Comparison of ENCODE assay signal across 18 cellular contexts in genomic region chr10:558891-559766, GRCh38.
"Had no signal": no experiment of that assay in that cellular context is flagged by ENCODE, and none has a peak within 500 bp of the region (broad histone marks: within the 10 kb centered on the region; RNA-seq: fewer than 3 reads in every experiment).

No MANE protein-coding gene starts in this region.

- H3K4me1 Mint-ChIP-seq: activated naive CD8-positive, alpha-beta T cell treated with anti-CD3 and anti-CD28 coated beads, Interleukin-2, amount 10 ng/mL, durations not matched to agents 7 days and 5 days had no signal

- H3K27ac Mint-ChIP-seq: activated CD4-positive, alpha-beta T cell treated with anti-CD3 and anti-CD28 coated beads, Interleukin-2, amount 10 ng/mL, durations not matched to agents 7 days and 5 days; activated naive CD8-positive, alpha-beta T cell treated with anti-CD3 and anti-CD28 coated beads, Interleukin-2, amount 10 ng/mL, durations not matched to agents 7 days and 5 days; activated T-helper 1 cell treated with anti-CD3 and anti-CD28 coated beads, Interleukin-12 subunit alpha, Interleukin-12 subunit beta, Interleukin-2, Interleukin-4 antibody, amounts not matched to agents 30 ng/mL and 10 ng/mL and 1 ng/mL, durations not matched to agents 14 hours and 24 hours and 36 hours; memory B cell; natural killer cell; stimulated activated naive CD8-positive, alpha-beta T cell treated with anti-CD3 and anti-CD28 coated beads, Interleukin-15, Interleukin-2, amounts not matched to agents 100 ng/mL and 50 ng/mL, for 24 hours; T-helper 2 cell treated with Interferon-gamma antibody and Interleukin-4, amounts not matched to agents 5 μg/mL and 100 μg/mL, for 36 hours had no signal

- ATAC-seq: left ventricle myocardium superior, natural killer cell had no signal

- H3K36me3 Mint-ChIP-seq: activated naive CD8-positive, alpha-beta T cell treated with anti-CD3 and anti-CD28 coated beads, Interleukin-2, amount 10 ng/mL, durations not matched to agents 7 days and 5 days; memory B cell; natural killer cell had no signal

- H3K27ac ChIP-seq: epithelial cell of prostate, suprapubic skin, upper lobe of left lung had no signal

- H3K9me3 Mint-ChIP-seq: activated naive CD8-positive, alpha-beta T cell treated with anti-CD3 and anti-CD28 coated beads, Interleukin-2, amount 10 ng/mL, durations not matched to agents 7 days and 5 days; activated T-helper 1 cell treated with anti-CD3 and anti-CD28 coated beads, Interleukin-12 subunit alpha, Interleukin-12 subunit beta, Interleukin-2, Interleukin-4 antibody, amounts not matched to agents 30 ng/mL and 10 ng/mL and 1 ng/mL, durations not matched to agents 14 hours and 24 hours and 36 hours; natural killer cell; T-helper 2 cell treated with Interferon-gamma antibody and Interleukin-4, amounts not matched to agents 5 μg/mL and 100 μg/mL, for 36 hours had no signal

- H3K4me3 ChIP-seq: suprapubic skin, upper lobe of left lung had no signal

- DNase-seq: activated CD4-positive, alpha-beta T cell treated with anti-CD3 and anti-CD28 coated beads, Interleukin-2, amount 10 ng/mL, durations not matched to agents 7 days and 5 days; activated CD8-positive, alpha-beta memory T cell treated with anti-CD3 and anti-CD28 coated beads for 24 hours; activated naive CD4-positive, alpha-beta T cell; activated naive CD8-positive, alpha-beta T cell treated with anti-CD3 and anti-CD28 coated beads, Interleukin-2, amount 10 ng/mL, durations not matched to agents 7 days and 5 days; anterior cingulate cortex; effector memory CD4-positive, alpha-beta T cell; kidney glomerular epithelial cell; left ventricle myocardium superior; natural killer cell; right cardiac atrium; small intestine; upper lobe of left lung had no signal

- H3K4me1 ChIP-seq: suprapubic skin had no signal

- H3K36me3 ChIP-seq: suprapubic skin, upper lobe of left lung had no signal

- H3K27me3 Mint-ChIP-seq: activated CD4-positive, alpha-beta T cell treated with anti-CD3 and anti-CD28 coated beads, Interleukin-2, amount 10 ng/mL, durations not matched to agents 7 days and 5 days; activated naive CD8-positive, alpha-beta T cell treated with anti-CD3 and anti-CD28 coated beads, Interleukin-2, amount 10 ng/mL, durations not matched to agents 7 days and 5 days had no signal

- H3K27me3 ChIP-seq: suprapubic skin, upper lobe of left lung had no signal

- H3K4me3 Mint-ChIP-seq: activated CD4-positive, alpha-beta T cell treated with anti-CD3 and anti-CD28 coated beads, Interleukin-2, amount 10 ng/mL, durations not matched to agents 7 days and 5 days; activated naive CD8-positive, alpha-beta T cell treated with anti-CD3 and anti-CD28 coated beads, Interleukin-2, amount 10 ng/mL, durations not matched to agents 7 days and 5 days; activated T-helper 1 cell treated with anti-CD3 and anti-CD28 coated beads, Interleukin-12 subunit alpha, Interleukin-12 subunit beta, Interleukin-2, Interleukin-4 antibody, amounts not matched to agents 30 ng/mL and 10 ng/mL and 1 ng/mL, durations not matched to agents 14 hours and 24 hours and 36 hours; memory B cell; natural killer cell; stimulated activated naive CD8-positive, alpha-beta T cell treated with anti-CD3 and anti-CD28 coated beads, Interleukin-15, Interleukin-2, amounts not matched to agents 100 ng/mL and 50 ng/mL, for 24 hours; T-helper 2 cell treated with Interferon-gamma antibody and Interleukin-4, amounts not matched to agents 5 μg/mL and 100 μg/mL, for 36 hours had no signal
